In genomic region chr19:8446055-8446709, GRCh38 we compare ENCODE assay signal across 8 cellular contexts. TPM values are rescaled to one million over a fixed set of nuclear protein-coding genes. Genes with fewer than 3 reads are reported as not detected.
DNase-seq lines count a peak whose midpoint lies in the region; ATAC-seq and TF ChIP-seq lines count a peak whose summit lies in the region.

No MANE protein-coding gene starts in this region.

- intact Hi-C loops in sciatic nerve (cut with DNase I), result no loop called here
- intact Hi-C loops in left colon (cut with DNase I, micrococcal nuclease), result no loop called here

- peak overlapping the region; percentile 94 for H3K4me3 ChIP-seq in GM12865 (ENCODE audit: low read depth, low read length)
- peak overlapping the region; percentile 80 for H3K4me3 ChIP-seq in SK-N-MC
- H3K4me3 ChIP-seq in fibroblast of the aortic adventitia (ENCODE audit: low read depth, low read length), result peak overlapping the region; percentile 87

- no peak for TF ChIP-seq CTCF in GM12865 (IDR thresholded peaks at IDR 0.05; ENCODE audit: insufficient read depth, low read depth, low read length, missing control alignments)
- TF ChIP-seq CTCF in fibroblast of the aortic adventitia (IDR thresholded peaks at IDR 0.05; ENCODE audit: insufficient read depth, low read length), result no peak

- ATAC-seq in sciatic nerve, result no peak
- ATAC-seq in left colon, result no peak
- no peak for ATAC-seq in GM18909 (IDR thresholded peaks at IDR 0.05; ENCODE audit: poor library complexity, unreplicated experiment)

- peaks cover 36% of the 10 kb centered on the region for H3K36me3 ChIP-seq in SK-N-MC (ENCODE audit: insufficient read depth, low read length)

- peak overlapping the region; percentile 96 for H3K27ac ChIP-seq in SK-N-MC

- H3K9ac ChIP-seq in SK-N-MC (ENCODE audit: insufficient read length), result peak overlapping the region; percentile 100

- DNase-seq in GM12865 (ENCODE audit: low read depth) (no peak), SK-N-MC (ENCODE audit: low read depth, low spot score) (no peak), fibroblast of the aortic adventitia (ENCODE audit: low read depth) (no peak), sciatic nerve (ENCODE audit: low spot score) (peak; percentile 26), Kasumi-1 (lab: John Stamatoyannopoulos, UW) (no peak), left colon (no peak), DMS53 (lab: John Stamatoyannopoulos, UW) (no peak)

- H3K9me3 ChIP-seq in SK-N-MC (ENCODE audit: low read depth, low read length), result no peaks in the 10 kb centered on the region

RNA-seq across cellular contexts. Expression of gene HNRNPM, which starts 1.4 kb away (rescaled TPM):
- 41.8 and 53.6 TPM in 2 replicates for total RNA-seq in fibroblast of the aortic adventitia (ENCODE audit: low replicate concordance)
- 154 TPM for total RNA-seq in sciatic nerve
- 100 to 1,000 TPM in 1 of 2 donors, 10 to 100 TPM in 1; 99.8 to 136 TPM for total RNA-seq in left colon

RNA-seq across cellular contexts. Expression of gene MARCHF2, which starts 33.1 kb away (rescaled TPM):
- 11.1 and 68.2 TPM in 2 replicates for total RNA-seq in fibroblast of the aortic adventitia (ENCODE audit: low replicate concordance)
- total RNA-seq in sciatic nerve, result 44.7 TPM
- 10 to 100 TPM; 27.2 to 46.6 TPM for total RNA-seq in left colon

RNA-seq across cellular contexts. Expression of gene RAB11B, which starts 56.0 kb away (rescaled TPM):
- total RNA-seq in fibroblast of the aortic adventitia (ENCODE audit: low replicate concordance) (6.3 and 15.7 TPM in 2 replicates), sciatic nerve (91.6 TPM), left colon (100 to 1,000 TPM; 112 to 135 TPM)

RNA-seq across cellular contexts. Expression of gene PRAM1, which starts 56.3 kb away (rescaled TPM):
- total RNA-seq in fibroblast of the aortic adventitia (ENCODE audit: low replicate concordance) (not detected in 2 replicates), sciatic nerve (8.8 TPM), left colon (under 1 TPM; 0.46 to 0.70 TPM)
